In the genomic region with DNA sequence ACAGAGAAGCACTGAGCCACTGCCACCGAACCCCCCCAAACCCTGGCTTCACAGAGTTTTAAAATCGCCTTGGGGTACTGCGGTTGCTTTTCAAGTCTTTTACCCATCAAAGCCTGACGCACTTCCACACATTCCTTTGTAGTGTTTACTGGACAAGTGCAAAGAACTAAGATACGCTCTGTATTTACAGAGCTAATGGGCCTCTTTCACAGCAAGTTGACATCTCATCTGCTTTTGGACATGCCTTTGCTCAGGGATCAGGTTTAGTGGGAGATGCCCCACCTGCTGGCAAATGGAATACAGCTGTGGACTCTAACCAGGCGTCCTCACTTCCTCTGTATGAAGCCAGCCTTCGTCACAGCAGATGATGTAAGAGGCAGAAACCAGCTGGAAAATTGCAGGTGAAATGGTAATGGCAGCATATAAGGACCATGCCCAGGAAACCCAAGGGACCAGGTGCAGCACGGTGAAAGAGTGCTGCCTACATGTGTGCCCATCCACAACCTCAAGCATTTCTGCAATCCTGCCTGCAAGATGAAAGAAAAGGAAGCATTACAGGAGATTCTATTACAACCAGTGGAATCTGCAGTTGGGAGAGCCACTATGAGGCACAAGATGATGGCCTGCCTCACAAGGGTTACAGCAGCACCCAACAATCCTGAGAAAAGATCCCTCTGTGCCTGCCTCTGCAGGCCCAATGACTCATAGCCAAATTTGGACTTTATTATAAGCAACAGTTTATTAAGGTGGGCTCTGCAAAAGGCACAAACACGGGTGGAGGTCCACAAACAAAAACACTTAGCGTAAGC, we compare ENCODE assay signal across 8 cellular contexts. TPM values are rescaled to one million over a fixed set of nuclear protein-coding genes. Genes with fewer than 3 reads are reported as not detected.
A peak's percentile ranks its signal among the peaks of the same experiment; 100 is the strongest.
DNase-seq lines count a peak whose midpoint lies in the region; ATAC-seq and TF ChIP-seq lines count a peak whose summit lies in the region.

No MANE protein-coding gene starts in this region.

- H3K36me3 Mint-ChIP-seq in activated T-cell treated with anti-CD3 and anti-CD28 coated beads, Interleukin-2, amount 50 U/mL, for 4 hours (ENCODE audit: insufficient read depth), result peaks cover 16% of the 10 kb centered on the region

- POLR2A ChIA-PET in BJ (lab: Charles Lee), result no interaction called here

- no peaks in the 10 kb centered on the region for H3K9me3 ChIP-seq in tibial artery

- CTCF ChIA-PET in BJ (lab: Yijun Ruan, JAX), result interaction anchor here (0.9 to 1.9 kb wide), 5 partner anchors 28 to 147 kb away, joined by 3 to 7 read pairs (median 3); no protein-coding TSS in a partner anchor

- no peak overlapping the region for H3K9ac ChIP-seq in KMS-11

- H3K27me3 Mint-ChIP-seq in activated T-cell treated with anti-CD3 and anti-CD28 coated beads, Interleukin-2, amount 50 U/mL, for 4 hours (ENCODE audit: low read depth), result no peaks in the 10 kb centered on the region

- no peaks in the 10 kb centered on the region for H3K9me3 Mint-ChIP-seq in activated T-cell treated with anti-CD3 and anti-CD28 coated beads, Interleukin-2, amount 50 U/mL, for 4 hours

- H2AFZ ChIP-seq in KMS-11 (ENCODE audit: low read depth), result no peak overlapping the region

- H3K4me3 Mint-ChIP-seq in activated T-cell treated with anti-CD3 and anti-CD28 coated beads, Interleukin-2, amount 50 U/mL, for 4 hours, result peak overlapping the region; percentile 64

- TF ChIP-seq CTCF in BJ (IDR thresholded peaks at IDR 0.05; ENCODE audit: insufficient read depth, low read depth, low read length) (peak; percentile 26; the same call in 1 of the 2 replicates), KMS-11 (conservative IDR thresholded peaks at IDR 0.05; ENCODE audit: low read depth, low read length) (no peak), kidney epithelial cell (IDR thresholded peaks at IDR 0.05; ENCODE audit: insufficient read depth, low read length, poor library complexity, severe bottlenecking) (peak; percentile 30), tibial artery (IDR thresholded peaks at IDR 0.05) (no peak)

- DNase-seq in BJ (ENCODE audit: low read depth), result peak; percentile 75
- DNase-seq in activated T-cell treated with anti-CD3 and anti-CD28 coated beads, Interleukin-2, amount 50 U/mL, for 4 hours, result no peak
- no peak for DNase-seq in kidney epithelial cell (ENCODE audit: low read depth)
- DNase-seq in tibial artery, result no peak
- no peak for DNase-seq in putamen (ENCODE audit: low spot score)
- DNase-seq in nucleus accumbens (lab: John Stamatoyannopoulos, UW), result no peak

- H3K4me1 Mint-ChIP-seq in activated T-cell treated with anti-CD3 and anti-CD28 coated beads, Interleukin-2, amount 50 U/mL, for 4 hours (ENCODE audit: low read depth), result peaks cover 94% of the 10 kb centered on the region

- H4K20me1 ChIP-seq in KMS-11 (ENCODE audit: insufficient read depth), result peaks cover 84% of the 10 kb centered on the region

- no peak overlapping the region for H3K27ac ChIP-seq in KMS-11
- peak overlapping the region; percentile 51 to 52 for H3K27ac ChIP-seq in tibial artery

- ATAC-seq in activated T-cell treated with anti-CD3 and anti-CD28 coated beads, Interleukin-2, amount 50 U/mL, for 4 hours, result no peak
- ATAC-seq in HG03520 (IDR thresholded peaks at IDR 0.05; ENCODE audit: unreplicated experiment), result no peak

- intact Hi-C loops in tibial artery (cut with DNase I; ENCODE audit: low total_unique reads), result no loop called here

- H3K4me3 ChIP-seq in BJ (ENCODE audit: low read depth, low read length) (no peak overlapping the region), KMS-11 (IDR thresholded peaks at IDR 0.05; ENCODE audit: insufficient read depth, low read depth, low read length) (no peak overlapping the region), kidney epithelial cell (ENCODE audit: low read depth, low read length) (no peak overlapping the region), tibial artery (no peak overlapping the region)

- H3K79me2 ChIP-seq in KMS-11 (ENCODE audit: insufficient read depth, low read depth), result peaks cover 98% of the 10 kb centered on the region

- H3K27me3 ChIP-seq in BJ (ENCODE audit: control insufficient read depth, insufficient read depth, low read length) (no peaks in the 10 kb centered on the region), KMS-11 (ENCODE audit: insufficient read depth, low read depth) (no peaks in the 10 kb centered on the region), kidney epithelial cell (ENCODE audit: control insufficient read depth, insufficient read depth, low read length) (no peaks in the 10 kb centered on the region), tibial artery (no peaks in the 10 kb centered on the region)

- 0 out of 2 replicates have a peak, but pooled peaks cover 1% of the 10 kb centered on the region for H3K36me3 ChIP-seq in BJ (ENCODE audit: control insufficient read depth, insufficient read depth, low read length)
- H3K36me3 ChIP-seq in KMS-11 (ENCODE audit: insufficient read depth), result no peaks in the 10 kb centered on the region
- H3K36me3 ChIP-seq in kidney epithelial cell (ENCODE audit: control insufficient read depth, insufficient read depth, low read length), result no peaks in the 10 kb centered on the region
- no peaks in the 10 kb centered on the region for H3K36me3 ChIP-seq in tibial artery

- peaks cover 92% of the 10 kb centered on the region for H3K4me1 ChIP-seq in KMS-11 (ENCODE audit: low read depth, poor library complexity, severe bottlenecking)
- H3K4me1 ChIP-seq in tibial artery, result peaks cover 9 to 98% (median 85%) of the 10 kb centered on the region in 4 donors

- peak overlapping the region; percentile 11; the same call in 1 of the 2 replicates for H3K4me2 ChIP-seq in KMS-11

RNA-seq across cellular contexts. Expression of a gene that starts 34.7 kb away (rescaled TPM):
- polyA plus RNA-seq in BJ (2011; rRNA removed), result 6.1 and 9.5 TPM in 2 replicates
- 23.6 and 37.3 TPM in 2 replicates for polyA minus RNA-seq in BJ (2011; rRNA and poly(A)+ RNA removed)
- 100 to 1,000 TPM; 102 to 113 (median 112) TPM for total RNA-seq in activated T-cell treated with anti-CD3 and anti-CD28 coated beads, Interleukin-2, amount 50 U/mL, for 4 hours
- 42.4 and 48.1 TPM in 2 replicates for total RNA-seq in kidney epithelial cell

Comparison
In these comparisons a context has a peak if more than half of its experiments do, and no peak if none do; other contexts are left out.
1. CTCF ChIP-seq: peak in BJ (single experiment) and kidney epithelial cell (single experiment); none in KMS-11 (single experiment) and tibial artery (0 of 2).